14 cellular contexts compared by ENCODE assay signal in genomic region chr6:2968600-2969135, GRCh38. TPM values are rescaled to one million over a fixed set of nuclear protein-coding genes. Genes with fewer than 3 reads are reported as not detected.
A peak's percentile ranks its signal among the peaks of the same experiment; 100 is the strongest.
DNase-seq lines count a peak whose midpoint lies in the region; ATAC-seq, FAIRE-seq and TF ChIP-seq lines count a peak whose summit lies in the region.
"Had no signal": no experiment of that assay in that cellular context is flagged by ENCODE, and none has a peak within 500 bp of the region (broad histone marks: within the 10 kb centered on the region; RNA-seq: fewer than 3 reads in every experiment).

No MANE protein-coding gene starts in this region.

- no peak overlapping the region for H3K9ac ChIP-seq in HepG2 (ENCODE audit: insufficient read depth, low read depth, low read length)
- no peak overlapping the region for H3K9ac ChIP-seq in PC-3 (ENCODE audit: low read length)

- H3K9me3 Mint-ChIP-seq in WTC11 (peaks cover 6% of the 10 kb centered on the region), Calu3 (ENCODE audit: low read depth, unreplicated experiment) (no peaks in the 10 kb centered on the region)

- TF ChIP-seq EP300 in HepG2 (IDR thresholded peaks at IDR 0.05; ENCODE audit: low read depth in 2 of 2, low read length in 2 of 2) (no peak; a peak in 1 of 4 replicates), HepG2 (CRISPR knock-in tag; IDR thresholded peaks at IDR 0.05; ENCODE audit: borderline replicate concordance) (no peak), stomach (IDR thresholded peaks at IDR 0.05) (no peak)

- peaks cover 27% of the 10 kb centered on the region for H3K4me1 Mint-ChIP-seq in WTC11
- H3K4me1 Mint-ChIP-seq in Calu3 (ENCODE audit: low read depth, unreplicated experiment), result peaks cover 7% of the 10 kb centered on the region

- H3K4me3 Mint-ChIP-seq in WTC11 (no peak overlapping the region), Calu3 (ENCODE audit: low read depth, unreplicated experiment) (no peak overlapping the region)

- H3K27ac ChIP-seq in HepG2 (ENCODE audit: extremely low read length, insufficient read depth, low read length), result no peak overlapping the region
- peak overlapping the region in 4 of 5 donors; percentile 3 to 99 (median 98) for H3K27ac ChIP-seq in stomach
- H3K27ac ChIP-seq in PC-3 (ENCODE audit: low read length), result no peak overlapping the region

- intact Hi-C loops in HepG2 (cut with micrococcal nuclease; ENCODE audit: unreplicated experiment), result no loop called here
- intact Hi-C loops in stomach (cut with DNase I; ENCODE audit: low total_unique reads), result no loop called here
- intact Hi-C loops in PC-3 (cut with micrococcal nuclease), result no loop called here
- intact Hi-C loops in Calu3 (cut with micrococcal nuclease; ENCODE audit: unreplicated experiment), result no loop called here

- in situ Hi-C loops in G401 (cut with HindIII; ENCODE audit: low sequenced_read_pairs), result no loop called here
- in situ Hi-C loops in HepG2 (cut with HindIII; ENCODE audit: extremely low pct_ligation_motif_present, low pct_unique_long_range_greater_than_20kb), result no loop called here

- H3K4me1 ChIP-seq in HepG2 (ENCODE audit: insufficient read depth, low read length) (peaks cover 41% of the 10 kb centered on the region), stomach (peaks cover 15 to 67% (median 44%) of the 10 kb centered on the region in 4 donors), BE2C (peaks cover 3% of the 10 kb centered on the region; the same call in 1 of the 2 replicates), PC-3 (ENCODE audit: insufficient read depth, low read length) (peaks cover 26% of the 10 kb centered on the region)

- H3K27me3 Mint-ChIP-seq in WTC11 (ENCODE audit: low read depth) (peaks cover 15% of the 10 kb centered on the region), Calu3 (ENCODE audit: unreplicated experiment) (no peaks in the 10 kb centered on the region)

- H4K20me1 ChIP-seq in HepG2 (ENCODE audit: insufficient read depth, low read length) (no peaks in the 10 kb centered on the region), PC-3 (ENCODE audit: low read length) (no peaks in the 10 kb centered on the region)

- H3K27me3 ChIP-seq in HepG2 (ENCODE audit: control insufficient read depth in 1 of 2, insufficient read depth in 2 of 2, low read length in 2 of 2), result no peaks in the 10 kb centered on the region; a peak in 1 of 5 replicates
- no peaks in the 10 kb centered on the region for H3K27me3 ChIP-seq in stomach
- H3K27me3 ChIP-seq in BE2C, result no peaks in the 10 kb centered on the region
- no peaks in the 10 kb centered on the region for H3K27me3 ChIP-seq in PC-3 (ENCODE audit: low read length)

- ATAC-seq in WTC11 (no peak), HepG2 (no peak), HG02623 (IDR thresholded peaks at IDR 0.05; ENCODE audit: unreplicated experiment) (no peak), PC-3 (no peak)
- ATAC-seq: GM12878, SK-N-SH treated with all-trans-retinoic acid at 6 μM for 48 hours had no signal

- H3K9me2 ChIP-seq in PC-3 (replicated peaks; ENCODE audit: low read length), result no peaks in the 10 kb centered on the region

- CTCF ChIA-PET in WTC11 (lab: Charles Lee) (interaction anchor here (1.0 to 1.2 kb wide), 2 partner anchors 16 to 37 kb away, joined by 3 to 4 read pairs; no protein-coding TSS in a partner anchor), HepG2 (lab: Yijun Ruan, JAX; ENCODE audit: low intra/inter-chr PET ratio, low total read pairs) (no interaction called here), PC-3 (lab: Charles Lee) (interaction anchor here (0.7 kb wide), 1 partner anchor 11 kb away, joined by 4 read pairs; no protein-coding TSS in a partner anchor), Calu3 (lab: Charles Lee) (interaction anchor here (1.0 kb wide), 1 partner anchor 16 kb away, joined by 3 read pairs; no protein-coding TSS in a partner anchor)

- H3K4me3 ChIP-seq in HepG2 (replicated peaks in 1 of 3; ENCODE audit: insufficient read depth in 1 of 3, low read depth in 2 of 3, low read length in 3 of 3) (no peak overlapping the region), stomach (peak overlapping the region in 1 of 4 donors; percentile 23), BE2C (ENCODE audit: low read depth, low read length) (no peak overlapping the region), PC-3 (ENCODE audit: low read length) (no peak overlapping the region)
- H3K4me3 ChIP-seq: GM12878 had no signal

- H3K36me3 ChIP-seq in HepG2 (replicated peaks in 1 of 2; ENCODE audit: control insufficient read depth in 1 of 2, insufficient read depth in 2 of 2, low read length in 2 of 2) (no peaks in the 10 kb centered on the region), stomach (peaks cover 0 to 3% (median 0%) of the 10 kb centered on the region in 4 donors), BE2C (no peaks in the 10 kb centered on the region), PC-3 (ENCODE audit: low read depth, low read length) (0 out of 2 replicates have a peak, but pooled peaks cover 2% of the 10 kb centered on the region)

- TF ChIP-seq RAD21 in HepG2 (CRISPR knock-in tag; IDR thresholded peaks at IDR 0.05), result no peak

- DNase-seq in G401 (ENCODE audit: low spot score), result peak; percentile 37
- DNase-seq in WTC11 (ENCODE audit: low spot score), result no peak
- DNase-seq in HepG2 (ENCODE audit: low spot score), result no peak
- DNase-seq in stomach, result no peak
- DNase-seq in BE2C, result no peak
- no peak for DNase-seq in PC-3
- no peak for DNase-seq in Calu3
- DNase-seq: cerebellar nuclear complex, occipital lobe had no signal

- H3K9me3 ChIP-seq in HepG2 (ENCODE audit: low read length) (no peaks in the 10 kb centered on the region), stomach (no peaks in the 10 kb centered on the region), BE2C (no peaks in the 10 kb centered on the region; the same call in 1 of the 2 replicates), PC-3 (ENCODE audit: low read length) (no peaks in the 10 kb centered on the region)

- H2AFZ ChIP-seq in HepG2 (ENCODE audit: low read length) (no peak overlapping the region), PC-3 (ENCODE audit: low read length) (no peak overlapping the region)

- no peak for FAIRE-seq in HepG2 (lab: Jason Lieb, UNC)
- FAIRE-seq: GM12878, HTR-8/SVneo, urothelium cell line had no signal

- POLR2A ChIA-PET in WTC11 (lab: Charles Lee) (no interaction called here), HepG2 (lab: Yijun Ruan, JAX) (interaction anchor here (1.1 kb wide), 1 partner anchor 31 kb away, joined by 3 read pairs; the partner anchor contains the start of gene NQO2), PC-3 (lab: Charles Lee; ENCODE audit: unreplicated experiment) (no interaction called here)

- H3K4me2 ChIP-seq in HepG2 (ENCODE audit: low read depth, low read length) (no peak overlapping the region), PC-3 (ENCODE audit: low read length) (no peak overlapping the region)

- TF ChIP-seq POLR2A in HepG2 (IDR thresholded peaks at IDR 0.05; ENCODE audit: insufficient read depth in 1 of 2, low read depth in 2 of 2, low read length in 2 of 2), result no peak
- TF ChIP-seq POLR2A in stomach (IDR thresholded peaks at IDR 0.05), result no peak

- H3K27ac Mint-ChIP-seq in WTC11 (peak overlapping the region; percentile 58; the same call in 1 of the 2 replicates), Calu3 (ENCODE audit: unreplicated experiment) (no peak overlapping the region)

- H3K36me3 Mint-ChIP-seq in WTC11 (no peaks in the 10 kb centered on the region), Calu3 (ENCODE audit: insufficient read depth, unreplicated experiment) (peaks cover 17% of the 10 kb centered on the region)

- H3F3A ChIP-seq in PC-3 (ENCODE audit: low read length, unreplicated experiment), result no peaks in the 10 kb centered on the region

- H3K79me2 ChIP-seq in HepG2 (ENCODE audit: insufficient read depth, low read length) (no peaks in the 10 kb centered on the region), PC-3 (ENCODE audit: low read length) (peaks cover 87% of the 10 kb centered on the region)

- BruUV-seq in HepG2 (replicated peaks; lab: Mats Ljungman, UMichigan) (no TSS peak), PC-3 (replicated peaks; lab: Mats Ljungman, UMichigan) (no TSS peak), Calu3 (replicated peaks; lab: Mats Ljungman, UMichigan) (no TSS peak)

- no peak for TF ChIP-seq CTCF in WTC11 (IDR thresholded peaks at IDR 0.05)
- TF ChIP-seq CTCF in HepG2 (CRISPR knock-in tag; IDR thresholded peaks at IDR 0.05), result no peak
- TF ChIP-seq CTCF in stomach (IDR thresholded peaks at IDR 0.05), result no peak
- TF ChIP-seq CTCF in BE2C (IDR thresholded peaks at IDR 0.05; ENCODE audit: low read depth, low read length), result no peak
- no peak for TF ChIP-seq CTCF in PC-3 (conservative IDR thresholded peaks at IDR 0.05; ENCODE audit: low read depth, low read length)
- no peak for TF ChIP-seq CTCF in Calu3 (IDR thresholded peaks at IDR 0.05; ENCODE audit: unreplicated experiment)

- WGBS in HepG2 (ENCODE audit: low lambda C conversion rate), result 67% methylated on average over 8 of the region's 8 CpGs
- WGBS in stomach, 5 donors, result 58 to 75% (median 64%) methylated on average over 8 of the region's 8 CpGs

RNA-seq across cellular contexts. Expression of gene SERPINB6, which starts 2.7 kb away (rescaled TPM):
- total RNA-seq in G401 (2014; rRNA removed; shearing (Covaris generic)), result 128 and 147 TPM in 2 replicates
- 28.0 to 33.7 TPM (median 32.9 TPM) in 3 replicates for total RNA-seq in WTC11 (2021)
- 38.2 and 44.8 TPM in 2 replicates for total RNA-seq in HepG2 (2016; rRNA removed; fragmentation: Illumina TruSeq; extraction: Trizol)
- total RNA-seq in HepG2 (2016; cell fraction: cytosol; rRNA removed; fragmentation: Illumina TruSeq; extraction: Trizol; ENCODE audit: low read depth), result 16.6 and 17.4 TPM in 2 replicates
- total RNA-seq in HepG2 (2016; cell fraction: insoluble cytoplasmic fraction; rRNA removed; fragmentation: Illumina TruSeq; extraction: Trizol), result 38.2 and 41.7 TPM in 2 replicates
- total RNA-seq in HepG2 (2016; cell fraction: membrane; rRNA removed; fragmentation: Illumina TruSeq; extraction: Trizol), result 24.5 and 25.6 TPM in 2 replicates
- 23.7 and 24.1 TPM in 2 replicates for total RNA-seq in HepG2 (2016; cell fraction: nucleus; rRNA removed; fragmentation: Illumina TruSeq; extraction: Trizol)
- 61.3 and 63.6 TPM in 2 replicates for polyA plus RNA-seq in HepG2 (2011; rRNA removed)
- polyA plus RNA-seq in HepG2 (2011; cell fraction: cytosol; rRNA removed), result 64.8 and 79.1 TPM in 2 replicates
- 72.8 and 85.1 TPM in 2 replicates for polyA plus RNA-seq in HepG2 (2011; cell fraction: nucleus; rRNA removed)
- 43.2 and 44.3 TPM in 2 replicates for polyA plus RNA-seq in HepG2 (2012)
- polyA plus RNA-seq in HepG2 (2016; cell fraction: cytosol; fragmentation: Illumina TruSeq; extraction: Trizol; ENCODE audit: low read depth), result 22.2 and 23.2 TPM in 2 replicates
- 57.5 and 58.5 TPM in 2 replicates for polyA plus RNA-seq in HepG2 (2016; cell fraction: insoluble cytoplasmic fraction; fragmentation: Illumina TruSeq; extraction: Trizol; ENCODE audit: low read depth)
- polyA plus RNA-seq in HepG2 (2016; cell fraction: membrane; fragmentation: Illumina TruSeq; extraction: Trizol; ENCODE audit: low read depth), result 27.2 and 27.5 TPM in 2 replicates
- polyA plus RNA-seq in HepG2 (2016; cell fraction: nucleus; fragmentation: Illumina TruSeq; extraction: Trizol; ENCODE audit: insufficient read depth, low read depth), result 53.5 and 56.5 TPM in 2 replicates
- polyA minus RNA-seq in HepG2 (2011; rRNA and poly(A)+ RNA removed; ENCODE audit: low replicate concordance), result 58.5 and 190 TPM in 2 replicates
- 36.4 and 38.5 TPM in 2 replicates for polyA minus RNA-seq in HepG2 (2011; cell fraction: cytosol; rRNA and poly(A)+ RNA removed)
- polyA minus RNA-seq in HepG2 (2011; cell fraction: nucleus; rRNA and poly(A)+ RNA removed), result 45.4 and 45.6 TPM in 2 replicates
- 100 to 1,000 TPM in 4 of 5 donors, 10 to 100 TPM in 1; 79.1 to 208 (median 160) TPM for total RNA-seq in stomach
- polyA plus RNA-seq in stomach, result 100 to 1,000 TPM in 2 of 3 donors, 10 to 100 TPM in 1; 93.1 to 281 (median 144) TPM
- polyA plus RNA-seq in BE2C (2012; ENCODE audit: insufficient read depth, insufficient read length, low read depth), result 58.5 TPM
- 119 and 140 TPM in 2 replicates for total RNA-seq in PC-3 (2014; rRNA removed)
- 53.1 and 60.9 TPM in 2 replicates for total RNA-seq in Calu3 (2022)

RNA-seq across cellular contexts. Expression of gene NQO2, which starts 31.0 kb away (rescaled TPM):
- total RNA-seq in G401 (2014; rRNA removed; shearing (Covaris generic)), result 159 and 203 TPM in 2 replicates
- total RNA-seq in WTC11 (2021), result 119 to 152 TPM (median 150 TPM) in 3 replicates
- 56.5 and 63.0 TPM in 2 replicates for total RNA-seq in HepG2 (2016; rRNA removed; fragmentation: Illumina TruSeq; extraction: Trizol)
- total RNA-seq in HepG2 (2016; cell fraction: cytosol; rRNA removed; fragmentation: Illumina TruSeq; extraction: Trizol; ENCODE audit: low read depth), result 44.8 and 70.6 TPM in 2 replicates
- 56.8 and 60.6 TPM in 2 replicates for total RNA-seq in HepG2 (2016; cell fraction: insoluble cytoplasmic fraction; rRNA removed; fragmentation: Illumina TruSeq; extraction: Trizol)
- total RNA-seq in HepG2 (2016; cell fraction: membrane; rRNA removed; fragmentation: Illumina TruSeq; extraction: Trizol), result 53.4 and 80.8 TPM in 2 replicates
- 34.2 and 36.9 TPM in 2 replicates for total RNA-seq in HepG2 (2016; cell fraction: nucleus; rRNA removed; fragmentation: Illumina TruSeq; extraction: Trizol)
- polyA plus RNA-seq in HepG2 (2011; rRNA removed), result 27.4 and 32.2 TPM in 2 replicates
- 29.5 and 31.9 TPM in 2 replicates for polyA plus RNA-seq in HepG2 (2011; cell fraction: cytosol; rRNA removed)
- 30.7 and 34.4 TPM in 2 replicates for polyA plus RNA-seq in HepG2 (2011; cell fraction: nucleus; rRNA removed)
- polyA plus RNA-seq in HepG2 (2012), result 15.7 and 17.8 TPM in 2 replicates
- polyA plus RNA-seq in HepG2 (2016; cell fraction: cytosol; fragmentation: Illumina TruSeq; extraction: Trizol; ENCODE audit: low read depth), result 48.7 and 84.9 TPM in 2 replicates
- 61.8 and 64.6 TPM in 2 replicates for polyA plus RNA-seq in HepG2 (2016; cell fraction: insoluble cytoplasmic fraction; fragmentation: Illumina TruSeq; extraction: Trizol; ENCODE audit: low read depth)
- 49.3 and 82.9 TPM in 2 replicates for polyA plus RNA-seq in HepG2 (2016; cell fraction: membrane; fragmentation: Illumina TruSeq; extraction: Trizol; ENCODE audit: low read depth)
- 65.1 and 69.0 TPM in 2 replicates for polyA plus RNA-seq in HepG2 (2016; cell fraction: nucleus; fragmentation: Illumina TruSeq; extraction: Trizol; ENCODE audit: insufficient read depth, low read depth)
- polyA minus RNA-seq in HepG2 (2011; rRNA and poly(A)+ RNA removed; ENCODE audit: low replicate concordance), result 15.8 and 89.9 TPM in 2 replicates
- 9.1 and 15.4 TPM in 2 replicates for polyA minus RNA-seq in HepG2 (2011; cell fraction: cytosol; rRNA and poly(A)+ RNA removed)
- 17.7 and 19.6 TPM in 2 replicates for polyA minus RNA-seq in HepG2 (2011; cell fraction: nucleus; rRNA and poly(A)+ RNA removed)
- total RNA-seq in stomach, result 10 to 100 TPM in 1 of 5 donors, 1 to 10 TPM in 2, under 1 TPM in 1, not detected in 1; 0.87 to 35.5 (median 5.5) TPM
- polyA plus RNA-seq in stomach, result 10 to 100 TPM; 28.3 to 43.1 (median 41.9) TPM
- polyA plus RNA-seq in BE2C (2012; ENCODE audit: insufficient read depth, insufficient read length, low read depth), result 19.9 TPM
- 21.5 and 26.8 TPM in 2 replicates for total RNA-seq in PC-3 (2014; rRNA removed)
- total RNA-seq in Calu3 (2022), result 11.5 and 12.0 TPM in 2 replicates

Comparison
In these comparisons a context has a peak if more than half of its experiments do, and no peak if none do; other contexts are left out.
1. H3K27ac ChIP-seq: peak in stomach (4 of 5); none in HepG2 (single experiment) and PC-3 (single experiment).